12 cellular contexts compared by ENCODE assay signal in genomic region chr17:17414316-17414937, GRCh38.
A peak's percentile ranks its signal among the peaks of the same experiment; 100 is the strongest.
DNase-seq lines count a peak whose midpoint lies in the region; ATAC-seq and TF ChIP-seq lines count a peak whose summit lies in the region.
"Had no signal": no experiment of that assay in that cellular context is flagged by ENCODE, and none has a peak within 500 bp of the region (broad histone marks: within the 10 kb centered on the region; RNA-seq: fewer than 3 reads in every experiment).

No MANE protein-coding gene starts in this region.

- WGBS in esophagus muscularis mucosa: 30% methylated on average over 13 of the region's 15 CpGs

- TF ChIP-seq POLR2A in esophagus muscularis mucosa (IDR thresholded peaks at IDR 0.05; ENCODE audit: low read depth): no peak

- 0 out of 2 replicates have a peak, but pooled peaks cover 5% of the 10 kb centered on the region for H3K9me3 ChIP-seq in OCI-LY3 (ENCODE audit: insufficient read depth, low read length)
- H3K9me3 ChIP-seq in esophagus muscularis mucosa: no peaks in the 10 kb centered on the region
- H3K9me3 ChIP-seq: lower lobe of right lung had no signal

- peak overlapping the region; percentile 35 for H3K4me3 ChIP-seq in AG09309 (ENCODE audit: control insufficient read depth, low read depth, low read length)
- peak overlapping the region; percentile 79 for H3K4me3 ChIP-seq in OCI-LY3 (ENCODE audit: low read length)
- H3K4me3 ChIP-seq in esophagus muscularis mucosa: peak overlapping the region in 3 of 4 donors; percentile 3 to 25 (median 17)
- H3K4me3 ChIP-seq: lower lobe of right lung had no signal

- TF ChIP-seq CTCF in AG09309 (IDR thresholded peaks at IDR 0.05; ENCODE audit: control insufficient read depth, insufficient read depth, low read depth, low read length, missing control alignments) (no peak), OCI-LY3 (IDR thresholded peaks at IDR 0.05; ENCODE audit: low read depth, low read length) (no peak), esophagus muscularis mucosa (IDR thresholded peaks at IDR 0.05) (no peak)

- intact Hi-C loops in esophagus muscularis mucosa (cut with DNase I): no loop called here

- H3K9ac ChIP-seq in OCI-LY3 (ENCODE audit: low read length): peak overlapping the region; percentile 81

- H3K27ac ChIP-seq in OCI-LY3 (ENCODE audit: low read length): peak overlapping the region; percentile 91
- H3K27ac ChIP-seq in esophagus muscularis mucosa (replicated peaks in 1 of 4): peak overlapping the region in 3 of 4 donors; percentile 13 to 25 (median 13)
- H3K27ac ChIP-seq: C4-2B, lower lobe of right lung had no signal

- no peak for ATAC-seq in HG02885 (IDR thresholded peaks at IDR 0.05; ENCODE audit: poor library complexity, unreplicated experiment)
- ATAC-seq: lower lobe of right lung had no signal

- no peak for DNase-seq in AG09309 (ENCODE audit: low read depth)
- DNase-seq in esophagus muscularis mucosa (ENCODE audit: extremely low spot score): no peak
- DNase-seq in occipital lobe (lab: John Stamatoyannopoulos, UW): peak; percentile 73
- DNase-seq in SIG-M5 treated with dmso at 0.1 percent for 504 hours (lab: John Stamatoyannopoulos, UW; ENCODE audit: unreplicated experiment): no peak
- no peak for DNase-seq in epidermal melanocyte (ENCODE audit: insufficient read length, low spot score)
- no peak for DNase-seq in putamen (ENCODE audit: low spot score)
- DNase-seq: effector CD4-positive, alpha-beta T cell; lower lobe of right lung; NCI-H2081 had no signal

- H2AFZ ChIP-seq in OCI-LY3 (ENCODE audit: low read depth, low read length): peak overlapping the region; percentile 81

- TF ChIP-seq EP300 in esophagus muscularis mucosa (IDR thresholded peaks at IDR 0.05): no peak

- H3K36me3 ChIP-seq in OCI-LY3 (replicated peaks; ENCODE audit: low read depth, low read length): no peaks in the 10 kb centered on the region
- no peaks in the 10 kb centered on the region for H3K36me3 ChIP-seq in esophagus muscularis mucosa
- H3K36me3 ChIP-seq: lower lobe of right lung had no signal

- H3K4me1 ChIP-seq in OCI-LY3 (ENCODE audit: low read length): peaks cover 30% of the 10 kb centered on the region
- H3K4me1 ChIP-seq in esophagus muscularis mucosa: peaks cover 18 to 39% (median 29%) of the 10 kb centered on the region in 4 donors

- H3K27me3 ChIP-seq in OCI-LY3 (ENCODE audit: low read depth, low read length) (no peaks in the 10 kb centered on the region), esophagus muscularis mucosa (peaks cover 0 to 39% (median 0%) of the 10 kb centered on the region in 4 donors)

- peak overlapping the region; percentile 99 for H3K4me2 ChIP-seq in OCI-LY3 (ENCODE audit: low read length)

- no peaks in the 10 kb centered on the region for H4K20me1 ChIP-seq in OCI-LY3 (ENCODE audit: insufficient read depth, low read length)

- no peaks in the 10 kb centered on the region for H3K79me2 ChIP-seq in OCI-LY3 (ENCODE audit: low read length)

Comparison
In these comparisons a context has a peak if more than half of its experiments do, and no peak if none do; other contexts are left out.
1. H3K4me3 ChIP-seq: peak in every context shown above with its lines; median percentile 79 in OCI-LY3; 35 in AG09309; 17 in esophagus muscularis mucosa.